In genomic region chr6:39885691-39886090, GRCh38 we compare ENCODE assay signal across 16 cellular contexts. TPM values are rescaled to one million over a fixed set of nuclear protein-coding genes. Genes with fewer than 3 reads are reported as not detected.
A peak's percentile ranks its signal among the peaks of the same experiment; 100 is the strongest.
DNase-seq lines count a peak whose midpoint lies in the region; ATAC-seq and TF ChIP-seq lines count a peak whose summit lies in the region.
"Had no signal": no experiment of that assay in that cellular context is flagged by ENCODE, and none has a peak within 500 bp of the region (broad histone marks: within the 10 kb centered on the region; RNA-seq: fewer than 3 reads in every experiment).

No MANE protein-coding gene starts in this region.

- H3K4me1 ChIP-seq in neuronal stem cell (ENCODE audit: control insufficient read depth in 2 of 2, insufficient read depth in 1 of 2, low read depth in 1 of 2, low read length in 2 of 2): peaks cover 0 to 8% of the 10 kb centered on the region in 2 donors
- no peaks in the 10 kb centered on the region for H3K4me1 ChIP-seq in PC-3 (ENCODE audit: insufficient read depth, low read length)
- H3K4me1 ChIP-seq: BE2C had no signal

- intact Hi-C loops in dorsolateral prefrontal cortex (cut with DNase I) (loop anchor here in 1 of 2 donors (5.0 kb wide), 2 partner anchors 88 to 518 kb away; no protein-coding TSS in a partner anchor), PC-3 (cut with micrococcal nuclease) (no loop called here)

- H4K91ac ChIP-seq in neuronal stem cell (ENCODE audit: low read depth, low read length, poor library complexity): no peak overlapping the region

- H3K4me3 ChIP-seq in dorsolateral prefrontal cortex (no peak overlapping the region), neuronal stem cell (ENCODE audit: low read length in 2 of 2) (no peak overlapping the region), PC-3 (ENCODE audit: low read length) (no peak overlapping the region)

- CTCF ChIA-PET in PC-3 (lab: Charles Lee): no interaction called here

- H3K14ac ChIP-seq in neuronal stem cell (ENCODE audit: low read length): no peak overlapping the region

- no peak overlapping the region for H2AK5ac ChIP-seq in neuronal stem cell (ENCODE audit: low read depth, low read length)

- no peak overlapping the region for H2BK120ac ChIP-seq in neuronal stem cell (ENCODE audit: low read depth, low read length)

- H3K18ac ChIP-seq in neuronal stem cell (ENCODE audit: low read length): peak overlapping the region; percentile 73

- H3K9me2 ChIP-seq in PC-3 (replicated peaks; ENCODE audit: low read length): no peaks in the 10 kb centered on the region

- H3K36me3 ChIP-seq in neuronal stem cell (replicated peaks in 1 of 2; ENCODE audit: control insufficient read depth in 2 of 2, insufficient read depth in 2 of 2, low read length in 2 of 2) (no peaks in the 10 kb centered on the region), PC-3 (ENCODE audit: low read depth, low read length) (no peaks in the 10 kb centered on the region)
- H3K36me3 ChIP-seq: BE2C had no signal

- H3K79me2 ChIP-seq in PC-3 (ENCODE audit: low read length): no peaks in the 10 kb centered on the region

- POLR2A ChIA-PET in PC-3 (lab: Charles Lee; ENCODE audit: unreplicated experiment): no interaction called here

- no CpG with 5 or more reads among the region's 7 CpGs for WGBS in neuronal stem cell (ENCODE audit: extremely low coverage in 2 of 2, insufficient read length in 2 of 2, insufficient replicate concordance in 1 of 2), 2 donors

- H4K20me1 ChIP-seq in PC-3 (ENCODE audit: low read length): no peaks in the 10 kb centered on the region

- no peak overlapping the region for H3K4ac ChIP-seq in neuronal stem cell (ENCODE audit: low read length)

- no peak overlapping the region for H2BK12ac ChIP-seq in neuronal stem cell (ENCODE audit: low read length)

- H3K27ac ChIP-seq in angular gyrus (ENCODE audit: low read depth, low read length): peak overlapping the region; percentile 20
- H3K27ac ChIP-seq in dorsolateral prefrontal cortex: peak overlapping the region in 47 of 59 donors; percentile 4 to 96 (median 90)
- H3K27ac ChIP-seq in neuronal stem cell (replicated peaks; ENCODE audit: low read length): no peak overlapping the region
- H3K27ac ChIP-seq in substantia nigra (ENCODE audit: low read depth, low read length, poor library complexity, severe bottlenecking): peak overlapping the region; percentile 91
- H3K27ac ChIP-seq in PC-3 (ENCODE audit: low read length): no peak overlapping the region

- H2AFZ ChIP-seq in neuronal stem cell (ENCODE audit: low read length) (no peak overlapping the region), PC-3 (ENCODE audit: low read length) (no peak overlapping the region)

- no peak overlapping the region for H2BK15ac ChIP-seq in neuronal stem cell (ENCODE audit: low read length)

- no peak overlapping the region for H2BK5ac ChIP-seq in neuronal stem cell (ENCODE audit: low read length)

- TF ChIP-seq CTCF in dorsolateral prefrontal cortex (IDR thresholded peaks at IDR 0.05 in 54 of 56, conservative IDR thresholded peaks at IDR 0.05 in 2 of 56; ENCODE audit: low read depth in 1 of 56, partially characterized antibody in 56 of 56) (no peak), PC-3 (conservative IDR thresholded peaks at IDR 0.05; ENCODE audit: low read depth, low read length) (no peak)

- DNase-seq in dorsolateral prefrontal cortex (no peak), neuronal stem cell (ENCODE audit: low spot score) (no peak), substantia nigra (lab: John Stamatoyannopoulos, UW) (no peak), NCI-H1092 (lab: John Stamatoyannopoulos, UW) (no peak), PC-3 (no peak)
- DNase-seq: BE2C; CD8-positive, alpha-beta T cell; DMS79 treated with DMSO at 0.1 percent for 48 hours; HCEC 1CT; NCI-H1436 treated with DMSO at 0.1 percent for 48 hours; NCI-H2081; NCI-H526 treated with DMSO at 0.1 percent for 48 hours; NK-92 treated with Interleukin-12 subunit alpha and Interleukin-12 subunit beta, amount 100 ng/mL, for 24 hours had no signal

- H3K23ac ChIP-seq in neuronal stem cell (ENCODE audit: low read depth, low read length, poor library complexity): no peak overlapping the region

- no peaks in the 10 kb centered on the region for H3K27me3 ChIP-seq in dorsolateral prefrontal cortex
- H3K27me3 ChIP-seq in neuronal stem cell (ENCODE audit: control insufficient read depth in 3 of 3, insufficient read depth in 3 of 3, low read depth in 1 of 3, low read length in 3 of 3): peaks cover 0 to 8% (median 0%) of the 10 kb centered on the region in 3 experiments
- H3K27me3 ChIP-seq in PC-3 (ENCODE audit: low read length): no peaks in the 10 kb centered on the region
- H3K27me3 ChIP-seq: BE2C had no signal

- H3F3A ChIP-seq in PC-3 (ENCODE audit: low read length, unreplicated experiment): no peaks in the 10 kb centered on the region

- H3K9me3 ChIP-seq in neuronal stem cell (replicated peaks in 1 of 2; ENCODE audit: control insufficient read depth in 2 of 2, insufficient read depth in 1 of 2, low read depth in 1 of 2, low read length in 2 of 2): no peaks in the 10 kb centered on the region
- H3K9me3 ChIP-seq in PC-3 (ENCODE audit: low read length): no peaks in the 10 kb centered on the region
- H3K9me3 ChIP-seq: BE2C had no signal

- no peaks in the 10 kb centered on the region for H3K79me1 ChIP-seq in neuronal stem cell (ENCODE audit: low read depth, low read length)

- no peak overlapping the region for H4K8ac ChIP-seq in neuronal stem cell (ENCODE audit: low read depth, low read length)

- no peak overlapping the region for H3K9ac ChIP-seq in neuronal stem cell (ENCODE audit: low read depth, low read length, poor library complexity)
- no peak overlapping the region for H3K9ac ChIP-seq in PC-3 (ENCODE audit: low read length)

- ATAC-seq in activated CD4-positive, CD25-positive, alpha-beta regulatory T cell treated with anti-CD3 and anti-CD28 coated beads, Interleukin-2, amount 50 U/mL, for 24 hours: no peak
- ATAC-seq in GM21526 (IDR thresholded peaks at IDR 0.05; ENCODE audit: low FRiP score, unreplicated experiment) (no peak), PC-3 (no peak)
- ATAC-seq: CD8-positive, alpha-beta T cell had no signal

- H3K4me2 ChIP-seq in neuronal stem cell (ENCODE audit: insufficient read depth, low read length, poor library complexity, severe bottlenecking) (no peak overlapping the region), PC-3 (ENCODE audit: low read length) (no peak overlapping the region)

- no TSS peak for BruUV-seq in PC-3 (replicated peaks; lab: Mats Ljungman, UMichigan)

RNA-seq across cellular contexts. Expression of gene MOCS1, which starts 48.6 kb away (rescaled TPM):
- 10 to 100 TPM; 17.5 to 42.3 (median 25.3) TPM for total RNA-seq in dorsolateral prefrontal cortex
- 9.8 TPM for polyA plus RNA-seq in neuronal stem cell (2013, experiment 1 of 2)
- polyA plus RNA-seq in neuronal stem cell (2013, experiment 2 of 2): 10.0 TPM
- 6.0 and 8.6 TPM in 2 replicates for total RNA-seq in PC-3 (2014; rRNA removed)

Comparison
In these comparisons a context has a peak if more than half of its experiments do, and no peak if none do; other contexts are left out.
1. H3K27ac ChIP-seq: peak in angular gyrus (single experiment), dorsolateral prefrontal cortex (47 of 59) and substantia nigra (single experiment); none in neuronal stem cell (single experiment) and PC-3 (single experiment).